ENCODE assay signal across 20 cellular contexts in genomic region chr5:83595217-83595616, GRCh38.
A peak's percentile ranks its signal among the peaks of the same experiment; 100 is the strongest.
DNase-seq lines count a peak whose midpoint lies in the region; FAIRE-seq and TF ChIP-seq lines count a peak whose summit lies in the region.
"Had no signal": no experiment of that assay in that cellular context is flagged by ENCODE, and none has a peak within 500 bp of the region (broad histone marks: within the 10 kb centered on the region; RNA-seq: fewer than 3 reads in every experiment).

No MANE protein-coding gene starts in this region.

- no peak for FAIRE-seq in bronchial epithelial cell (lab: Jason Lieb, UNC)
- FAIRE-seq: HTR-8/SVneo had no signal

- DNase-seq in ELR (ENCODE audit: low read depth) (peak; percentile 11), bronchial epithelial cell (ENCODE audit: low read depth) (no peak), neural crest cell (ENCODE audit: low read depth, low spot score) (no peak), DMS153 treated with DMSO at 0.1 percent for 48 hours (lab: John Stamatoyannopoulos, UW; ENCODE audit: unreplicated experiment) (no peak), T1000 (lab: John Stamatoyannopoulos, UW) (no peak), sigmoid colon (no peak)
- DNase-seq: activated CD4-positive, alpha-beta T cell treated with anti-CD3 and anti-CD28 coated beads, Interleukin-2, amount 10 ng/mL, durations not matched to agents 24 days and 14 days; activated CD8-positive, alpha-beta memory T cell treated with anti-CD3 and anti-CD28 coated beads, Interleukin-2, amount 50 U/mL, for 48 hours; activated gamma-delta T cell; anterior cingulate cortex; DMS79; heart right ventricle; NCI-H187 treated with DMSO at 0.1 percent for 48 hours; NCI-H510A; spleen; testis had no signal

- no peak overlapping the region for H3K27ac Mint-ChIP-seq in neural crest cell (ENCODE audit: unreplicated experiment)
- H3K27ac Mint-ChIP-seq: activated CD4-positive, alpha-beta T cell treated with anti-CD3 and anti-CD28 coated beads, Interleukin-2, amount 10 ng/mL, durations not matched to agents 24 days and 14 days had no signal

- no peak overlapping the region for H3K9ac ChIP-seq in Loucy (ENCODE audit: low read depth, low read length, poor library complexity, severe bottlenecking)
- H3K9ac ChIP-seq: BLaER1 treated with 17β-estradiol and CSF1 and Interleukin-3, amounts not matched to agents 10 nM and 100 nM had no signal

- no peaks in the 10 kb centered on the region for H3F3A ChIP-seq in Loucy (ENCODE audit: low read depth)

- no peaks in the 10 kb centered on the region for H3K4me1 Mint-ChIP-seq in neural crest cell
- H3K4me1 Mint-ChIP-seq: activated CD4-positive, alpha-beta T cell treated with anti-CD3 and anti-CD28 coated beads, Interleukin-2, amount 10 ng/mL, durations not matched to agents 24 days and 14 days had no signal

- H3K36me3 ChIP-seq in Loucy (ENCODE audit: insufficient read depth, low read length) = no peaks in the 10 kb centered on the region
- no peaks in the 10 kb centered on the region for H3K36me3 ChIP-seq in bronchial epithelial cell (ENCODE audit: control insufficient read depth, insufficient read depth, low read length)
- H3K36me3 ChIP-seq in sigmoid colon = no peaks in the 10 kb centered on the region
- H3K36me3 ChIP-seq: BLaER1 treated with 17β-estradiol and CSF1 and Interleukin-3, amounts not matched to agents 10 nM and 100 nM; heart right ventricle; spleen had no signal

- H3K36me3 Mint-ChIP-seq in neural crest cell (ENCODE audit: low read depth) = no peaks in the 10 kb centered on the region

- TF ChIP-seq POLR2A in sigmoid colon (IDR thresholded peaks at IDR 0.05) = no peak

- whole genome bisulfite sequencing in sigmoid colon, 2 donors = 97% methylated on average over 3 of the region's 3 CpGs

- 0 out of 2 replicates have a peak, but pooled peaks have one; percentile 15 for TF ChIP-seq CTCF in Loucy (conservative IDR thresholded peaks at IDR 0.05; ENCODE audit: low read length)
- TF ChIP-seq CTCF in bronchial epithelial cell (IDR thresholded peaks at IDR 0.05; ENCODE audit: insufficient read depth, low read length, severe bottlenecking) = peak; percentile 29
- peak; percentile 23 for TF ChIP-seq CTCF in neural crest cell (conservative IDR thresholded peaks at IDR 0.05)
- no peak for TF ChIP-seq CTCF in sigmoid colon (IDR thresholded peaks at IDR 0.05)

- H4K20me1 ChIP-seq in Loucy (ENCODE audit: insufficient read depth, low read length, poor library complexity, severe bottlenecking) = no peaks in the 10 kb centered on the region
- H4K20me1 ChIP-seq: BLaER1 treated with 17β-estradiol and CSF1 and Interleukin-3, amounts not matched to agents 10 nM and 100 nM had no signal

- no peak for TF ChIP-seq EP300 in sigmoid colon (IDR thresholded peaks at IDR 0.05)

- intact Hi-C loops in sigmoid colon (cut with DNase I) = no loop called here

- no peaks in the 10 kb centered on the region for H3K79me2 ChIP-seq in Loucy (ENCODE audit: insufficient read depth, low read length)

- no peaks in the 10 kb centered on the region for H3K27me3 Mint-ChIP-seq in neural crest cell (ENCODE audit: low read depth)
- H3K27me3 Mint-ChIP-seq: activated CD4-positive, alpha-beta T cell treated with anti-CD3 and anti-CD28 coated beads, Interleukin-2, amount 10 ng/mL, durations not matched to agents 24 days and 14 days had no signal

- no peaks in the 10 kb centered on the region for H3K4me1 ChIP-seq in Loucy (ENCODE audit: insufficient read depth, low read length, poor library complexity, severe bottlenecking)
- no peaks in the 10 kb centered on the region for H3K4me1 ChIP-seq in sigmoid colon
- H3K4me1 ChIP-seq: BLaER1 treated with 17β-estradiol and CSF1 and Interleukin-3, amounts not matched to agents 10 nM and 100 nM; heart right ventricle; spleen; testis had no signal

- H3K9me2 ChIP-seq in Loucy (replicated peaks; ENCODE audit: low read depth, low read length) = no peaks in the 10 kb centered on the region

- no peak overlapping the region for H2AFZ ChIP-seq in Loucy (ENCODE audit: low read length)

- H3K4me3 ChIP-seq in Loucy (ENCODE audit: low read length, poor library complexity, severe bottlenecking) (no peak overlapping the region), bronchial epithelial cell (ENCODE audit: low read depth, low read length) (no peak overlapping the region), sigmoid colon (no peak overlapping the region)
- H3K4me3 ChIP-seq: BLaER1 treated with 17β-estradiol and CSF1 and Interleukin-3, amounts not matched to agents 10 nM and 100 nM; heart right ventricle; lung; spleen; testis had no signal

- H3K27me3 ChIP-seq in Loucy (ENCODE audit: insufficient read depth, low read length, poor library complexity, severe bottlenecking) (no peaks in the 10 kb centered on the region), bronchial epithelial cell (ENCODE audit: control insufficient read depth, insufficient read depth, low read length) (no peaks in the 10 kb centered on the region), sigmoid colon (no peaks in the 10 kb centered on the region)
- H3K27me3 ChIP-seq: BLaER1 treated with 17β-estradiol and CSF1 and Interleukin-3, amounts not matched to agents 10 nM and 100 nM; heart right ventricle; spleen; testis had no signal

- no peak overlapping the region for H3K4me2 ChIP-seq in Loucy (ENCODE audit: low read depth, low read length, poor library complexity, severe bottlenecking)
- H3K4me2 ChIP-seq: BLaER1 treated with 17β-estradiol and CSF1 and Interleukin-3, amounts not matched to agents 10 nM and 100 nM had no signal

- no peak overlapping the region for H3K27ac ChIP-seq in sigmoid colon
- H3K27ac ChIP-seq: BLaER1 treated with 17β-estradiol and CSF1 and Interleukin-3, amounts not matched to agents 10 nM and 100 nM; heart right ventricle; spleen; testis had no signal

- H3K4me3 Mint-ChIP-seq in neural crest cell = no peak overlapping the region
- H3K4me3 Mint-ChIP-seq: activated CD4-positive, alpha-beta T cell treated with anti-CD3 and anti-CD28 coated beads, Interleukin-2, amount 10 ng/mL, durations not matched to agents 24 days and 14 days had no signal

- H3K9me3 Mint-ChIP-seq in neural crest cell = no peaks in the 10 kb centered on the region
- H3K9me3 Mint-ChIP-seq: activated CD4-positive, alpha-beta T cell treated with anti-CD3 and anti-CD28 coated beads, Interleukin-2, amount 10 ng/mL, durations not matched to agents 24 days and 14 days had no signal

- H3K9me3 ChIP-seq in Loucy (ENCODE audit: insufficient read depth, low read depth, low read length) (no peaks in the 10 kb centered on the region), sigmoid colon (no peaks in the 10 kb centered on the region)
- H3K9me3 ChIP-seq: BLaER1 treated with 17β-estradiol and CSF1 and Interleukin-3, amounts not matched to agents 10 nM and 100 nM; heart right ventricle; spleen; testis had no signal

Comparison
In these comparisons a context has a peak if more than half of its experiments do, and no peak if none do; other contexts are left out.
1. CTCF ChIP-seq: peak in Loucy (single experiment), bronchial epithelial cell (single experiment) and neural crest cell (single experiment); none in sigmoid colon (0 of 4).